Comparison of ENCODE assay signal across 1 cellular context in the genomic region with DNA sequence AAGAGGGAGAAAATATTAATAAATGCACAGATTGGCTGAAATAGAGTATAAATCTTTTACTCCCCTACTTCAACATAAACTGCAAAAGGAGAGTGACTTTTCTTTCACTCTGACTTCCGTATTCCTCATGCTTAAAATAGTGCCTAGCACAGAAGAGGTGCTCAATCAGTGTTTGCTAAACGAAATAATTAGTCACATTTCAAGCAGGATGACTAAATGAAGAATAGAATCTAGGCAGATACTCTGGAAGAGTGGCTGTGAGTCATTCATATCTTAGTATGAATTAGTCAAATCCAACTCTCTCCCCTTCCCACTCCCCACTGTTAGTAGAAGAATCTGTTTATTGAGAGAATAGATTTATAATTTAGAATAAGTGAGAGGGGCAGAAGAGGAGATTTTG.
TF ChIP-seq lines count a peak whose summit lies in the region.

No MANE protein-coding gene starts in this region.

TF ChIP-seq in K562, 482 proteins besides CTCF, POLR2A, EP300 and RAD21:
- TF ChIP-seq ZNF76 (CRISPR knock-in tag; IDR thresholded peaks at IDR 0.05; ENCODE audit: borderline replicate concordance) (no peak), PATZ1 (CRISPR knock-in tag; IDR thresholded peaks at IDR 0.05; ENCODE audit: borderline replicate concordance) (no peak), FOSL1 (tag; conservative IDR thresholded peaks at IDR 0.05) (0 out of 2 replicates have a peak, but pooled peaks have one; percentile 24), ELF4 (CRISPR knock-in tag; IDR thresholded peaks at IDR 0.05) (no peak), ZNF764 (CRISPR knock-in tag; IDR thresholded peaks at IDR 0.05; ENCODE audit: low read depth) (no peak), KDM1A (IDR thresholded peaks at IDR 0.05) (peak; percentile 12 to 40; a peak in 2 of 4 replicates), SMARCA4 (IDR thresholded peaks at IDR 0.05) (no peak), ZBTB9 (CRISPR knock-in tag; IDR thresholded peaks at IDR 0.05) (no peak), ARID1B (IDR thresholded peaks at IDR 0.05) (no peak), ZNF639 (CRISPR knock-in tag; conservative IDR thresholded peaks at IDR 0.05 in 1 of 2, IDR thresholded peaks at IDR 0.05 in 1 of 2) (no peak)
